In the genomic region with DNA sequence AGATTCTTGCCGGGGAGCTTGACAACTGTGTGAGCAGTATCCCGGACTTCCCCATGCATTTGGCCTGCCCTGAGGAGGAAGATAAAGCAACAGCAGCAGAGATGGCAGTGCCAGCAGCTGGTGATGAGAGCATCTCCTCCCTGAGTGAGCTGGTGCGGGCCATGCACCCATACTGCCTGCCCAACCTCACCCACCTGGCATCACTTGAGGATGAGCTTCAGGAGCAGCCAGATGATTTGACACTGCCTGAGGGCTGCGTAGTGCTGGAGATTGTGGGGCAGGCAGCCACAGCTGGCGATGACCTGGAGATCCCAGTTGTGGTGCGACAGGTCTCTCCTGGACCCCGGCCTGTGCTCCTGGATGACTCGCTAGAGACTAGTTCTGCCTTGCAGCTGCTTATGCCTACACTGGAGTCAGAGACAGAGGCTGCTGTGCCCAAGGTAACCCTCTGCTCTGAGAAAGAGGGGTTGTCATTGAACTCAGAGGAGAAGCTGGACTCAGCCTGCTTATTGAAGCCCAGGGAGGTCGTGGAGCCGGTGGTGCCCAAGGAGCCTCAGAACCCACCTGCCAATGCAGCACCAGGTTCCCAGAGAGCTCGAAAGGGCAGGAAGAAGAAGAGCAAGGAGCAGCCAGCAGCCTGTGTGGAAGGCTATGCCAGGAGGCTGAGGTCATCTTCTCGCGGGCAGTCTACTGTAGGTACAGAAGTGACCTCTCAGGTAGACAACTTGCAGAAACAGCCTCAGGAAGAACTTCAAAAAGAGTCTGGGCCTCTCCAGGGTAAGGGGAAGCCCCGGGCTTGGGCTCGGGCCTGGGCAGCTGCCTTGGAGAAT, we compare ENCODE assay signal across 24 cellular contexts.
"Had no signal": no experiment of that assay in that cellular context is flagged by ENCODE, and none has a peak within 500 bp of the region (broad histone marks: within the 10 kb centered on the region; RNA-seq: fewer than 3 reads in every experiment).

No MANE protein-coding gene starts in this region.

- FAIRE-seq: endothelial cell of umbilical vein had no signal

- H3K9me3 Mint-ChIP-seq: activated B cell treated with CpG ODN at 0.5 μM for 24 hours; activated CD4-positive, alpha-beta memory T cell treated with anti-CD3 and anti-CD28 coated beads for 36 hours; activated naive CD4-positive, alpha-beta T cell treated with anti-CD3 and anti-CD28 coated beads for 36 hours; activated T-helper 2 cell treated with anti-CD3 and anti-CD28 coated beads, Interferon-gamma antibody, Interleukin-2, Interleukin-4, amounts not matched to agents 10 μg/mL and 5 μg/mL and 100 μg/mL, durations not matched to agents 14 hours and 24 hours and 36 hours; mesothelial cell of epicardium; naive thymus-derived CD8-positive, alpha-beta T cell; neural progenitor cell had no signal

- H2AFZ ChIP-seq: neural progenitor cell had no signal

- H3K27me3 ChIP-seq: brain microvascular endothelial cell, left lung, neural progenitor cell, sigmoid colon, upper lobe of left lung had no signal

- H3K27me3 Mint-ChIP-seq: activated B cell treated with CpG ODN at 0.5 μM for 24 hours; activated CD4-positive, alpha-beta memory T cell treated with anti-CD3 and anti-CD28 coated beads for 36 hours; naive thymus-derived CD8-positive, alpha-beta T cell had no signal

- H3K36me3 ChIP-seq: neural progenitor cell had no signal

- H3K4me3 ChIP-seq: left lung, neural progenitor cell, sigmoid colon, smooth muscle cell, thoracic aorta, upper lobe of left lung had no signal

- ATAC-seq: left lung; naive thymus-derived CD8-positive, alpha-beta T cell had no signal

- DNase-seq: activated B cell treated with CpG ODN at 0.5 μM for 24 hours; activated CD4-positive, alpha-beta memory T cell treated with anti-CD3 and anti-CD28 coated beads for 36 hours; activated CD4-positive, alpha-beta T cell treated with anti-CD3 and anti-CD28 coated beads for 4 hours; activated naive CD4-positive, alpha-beta T cell treated with anti-CD3 and anti-CD28 coated beads for 36 hours; anterior cingulate cortex; brain microvascular endothelial cell; caudate nucleus; dermis blood vessel endothelial cell; effector CD8-positive, alpha-beta T cell; foreskin melanocyte; left lung; naive thymus-derived CD8-positive, alpha-beta T cell; sigmoid colon; stimulated activated CD4-positive, alpha-beta T cell treated with anti-CD3 and anti-CD28 coated beads, Interleukin-2, amount 100 ng/mL, for 48 hours; stimulated activated CD8-positive, alpha-beta memory T cell treated with anti-CD3 and anti-CD28 coated beads, Interleukin-4, amount 100 ng/mL, for 48 hours; stimulated activated naive CD4-positive, alpha-beta T cell treated with Interleukin-2 at 50 U/mL for 16 hours; T1000; upper lobe of left lung had no signal

- H3K4me3 Mint-ChIP-seq: activated B cell treated with CpG ODN at 0.5 μM for 24 hours; activated CD4-positive, alpha-beta memory T cell treated with anti-CD3 and anti-CD28 coated beads for 36 hours; activated naive CD4-positive, alpha-beta T cell treated with anti-CD3 and anti-CD28 coated beads for 36 hours; mesothelial cell of epicardium; naive thymus-derived CD8-positive, alpha-beta T cell; neural progenitor cell had no signal

- H3K9me3 ChIP-seq: left lung, sigmoid colon, thoracic aorta, upper lobe of left lung had no signal

- H3K27ac Mint-ChIP-seq: activated B cell treated with CpG ODN at 0.5 μM for 24 hours; activated CD4-positive, alpha-beta memory T cell treated with anti-CD3 and anti-CD28 coated beads for 36 hours; activated naive CD4-positive, alpha-beta T cell treated with anti-CD3 and anti-CD28 coated beads for 36 hours; activated T-helper 2 cell treated with anti-CD3 and anti-CD28 coated beads, Interferon-gamma antibody, Interleukin-2, Interleukin-4, amounts not matched to agents 10 μg/mL and 5 μg/mL and 100 μg/mL, durations not matched to agents 14 hours and 24 hours and 36 hours; mesothelial cell of epicardium; neural progenitor cell had no signal

- H3K4me2 ChIP-seq: neural progenitor cell, smooth muscle cell had no signal

- H3K9ac ChIP-seq: neural progenitor cell had no signal

- H3K27ac ChIP-seq: brain microvascular endothelial cell, left lung, neural progenitor cell, sigmoid colon, thoracic aorta, upper lobe of left lung had no signal
